ENCODE assay signal across 9 cellular contexts in genomic region chr4:25970241-25970675, GRCh38. TPM values are rescaled to one million over a fixed set of nuclear protein-coding genes. Genes with fewer than 3 reads are reported as not detected.
A peak's percentile ranks its signal among the peaks of the same experiment; 100 is the strongest.
DNase-seq lines count a peak whose midpoint lies in the region; ATAC-seq and TF ChIP-seq lines count a peak whose summit lies in the region.
"Had no signal": no experiment of that assay in that cellular context is flagged by ENCODE, and none has a peak within 500 bp of the region (broad histone marks: within the 10 kb centered on the region; RNA-seq: fewer than 3 reads in every experiment).

No MANE protein-coding gene starts in this region.

- in situ Hi-C loops in mammary epithelial cell (cut with MboI; ENCODE audit: low sequenced_read_pairs in 2 of 2): no loop called here

- H3K27ac ChIP-seq in SK-N-MC (peak overlapping the region; percentile 62; the same call in 1 of the 2 replicates), uterus (no peak overlapping the region), mammary epithelial cell (ENCODE audit: insufficient read depth, low read depth, low read length) (no peak overlapping the region)

- peaks cover 0 to 6% of the 10 kb centered on the region in 2 donors for H3K4me1 ChIP-seq in uterus
- H3K4me1 ChIP-seq in mammary epithelial cell (ENCODE audit: insufficient read depth, low read length): no peaks in the 10 kb centered on the region

- peak overlapping the region; percentile 12 to 88 (median 70) for H3K27ac Mint-ChIP-seq in CD14-positive monocyte

- H2AFZ ChIP-seq in mammary epithelial cell (ENCODE audit: low read depth, low read length): no peak overlapping the region

- no peak overlapping the region for H3K4me2 ChIP-seq in mammary epithelial cell (ENCODE audit: insufficient read depth, low read depth, low read length)

- peaks cover 1 to 9% (median 5%) of the 10 kb centered on the region in 3 donors for H3K27me3 Mint-ChIP-seq in CD14-positive monocyte (ENCODE audit: low read depth in 3 of 3)

- no peak overlapping the region for H3K4me3 ChIP-seq in SK-N-MC
- no peak overlapping the region for H3K4me3 ChIP-seq in uterus
- no peak overlapping the region for H3K4me3 ChIP-seq in mammary epithelial cell (replicated peaks in 1 of 3; ENCODE audit: insufficient read depth in 1 of 3, low read depth in 2 of 3, low read length in 3 of 3)

- intact Hi-C loops in CD14-positive monocyte (cut with micrococcal nuclease): no loop called here
- intact Hi-C loops in left colon (cut with DNase I, micrococcal nuclease): no loop called here
- intact Hi-C loops in uterus (cut with DNase I; ENCODE audit: low total_unique reads): no loop called here
- intact Hi-C loops in posterior vena cava (cut with DNase I): no loop called here
- intact Hi-C loops in mammary epithelial cell (cut with micrococcal nuclease): no loop called here

- no peaks in the 10 kb centered on the region for H3K36me3 Mint-ChIP-seq in CD14-positive monocyte

- H3K9ac ChIP-seq in SK-N-MC (ENCODE audit: insufficient read length): no peak overlapping the region
- H3K9ac ChIP-seq in mammary epithelial cell (ENCODE audit: insufficient read depth, low read length): no peak overlapping the region

- no peak for TF ChIP-seq CTCF in CD14-positive monocyte (IDR thresholded peaks at IDR 0.05)
- TF ChIP-seq CTCF in uterus (IDR thresholded peaks at IDR 0.05): no peak
- TF ChIP-seq CTCF in mammary epithelial cell (conservative IDR thresholded peaks at IDR 0.05 in 1 of 2, IDR thresholded peaks at IDR 0.05 in 1 of 2; ENCODE audit: extremely low read depth in 1 of 2, insufficient read depth in 1 of 2, low read depth in 1 of 2, low read length in 2 of 2): no peak

- no TSS peak for BruUV-seq in mammary epithelial cell (replicated peaks; lab: Mats Ljungman, UMichigan)

- H3K9me3 ChIP-seq in SK-N-MC (ENCODE audit: low read depth, low read length) (no peaks in the 10 kb centered on the region), uterus (no peaks in the 10 kb centered on the region), mammary epithelial cell (replicated peaks; ENCODE audit: insufficient read depth, low read length) (no peaks in the 10 kb centered on the region)

- H3K4me1 Mint-ChIP-seq in CD14-positive monocyte: peaks cover 42% of the 10 kb centered on the region

- no peak for DNase-seq in CD14-positive monocyte (ENCODE audit: low spot score)
- no peak for DNase-seq in SK-N-MC (ENCODE audit: low read depth, low spot score)
- peak; percentile 24 to 44 for DNase-seq in left colon
- DNase-seq in uterus: no peak
- no peak for DNase-seq in NCI-H187 treated with DMSO at 0.1 percent for 48 hours (lab: John Stamatoyannopoulos, UW)
- DNase-seq in posterior vena cava (ENCODE audit: low spot score): no peak
- DNase-seq in mammary epithelial cell: no peak
- DNase-seq: NCI-H1694 treated with DMSO at 0.1 percent for 48 hours had no signal

- H3K9me3 Mint-ChIP-seq in CD14-positive monocyte: peaks cover 0 to 2% (median 0%) of the 10 kb centered on the region in 7 donors

- peak overlapping the region; percentile 48 to 83 for H3K4me3 Mint-ChIP-seq in CD14-positive monocyte

- CTCF ChIA-PET in mammary epithelial cell (lab: Charles Lee; ENCODE audit: low non-redundant PET): interaction anchor here (0.6 kb wide), 1 partner anchor 25 kb away, joined by 5 read pairs; no protein-coding TSS in a partner anchor

- dilution Hi-C loops in mammary epithelial cell (cut with HindIII; ENCODE audit: low sequenced_read_pairs): no loop called here

- H3K27me3 ChIP-seq in uterus: no peaks in the 10 kb centered on the region
- peaks cover 2% of the 10 kb centered on the region for H3K27me3 ChIP-seq in mammary epithelial cell (ENCODE audit: insufficient read depth, low read length)

- ATAC-seq in GM21786 (IDR thresholded peaks at IDR 0.05; ENCODE audit: unreplicated experiment) (peak; percentile 82), left colon (peak; percentile 64)

- H4K20me1 ChIP-seq in mammary epithelial cell (ENCODE audit: insufficient read depth, low read length): no peaks in the 10 kb centered on the region

- no peaks in the 10 kb centered on the region for H3K79me2 ChIP-seq in mammary epithelial cell (ENCODE audit: insufficient read depth, low read length)

- no peaks in the 10 kb centered on the region for H3K36me3 ChIP-seq in SK-N-MC (ENCODE audit: insufficient read depth, low read length)
- H3K36me3 ChIP-seq in uterus: no peaks in the 10 kb centered on the region
- H3K36me3 ChIP-seq in mammary epithelial cell (ENCODE audit: insufficient read depth, low read length): no peaks in the 10 kb centered on the region

- WGBS in mammary epithelial cell (ENCODE audit: low coverage, missing lambda C conversion rate): 66% methylated on average over 8 of the region's 11 CpGs

- no peak for TF ChIP-seq POLR2A in uterus (IDR thresholded peaks at IDR 0.05)

RNA-seq across cellular contexts. Expression of gene SMIM20, which starts 56.2 kb away (rescaled TPM):
- 10 to 100 TPM; 33.7 to 38.1 TPM for polyA plus RNA-seq in CD14-positive monocyte
- 10 to 100 TPM; 31.6 to 31.8 TPM for total RNA-seq in left colon
- total RNA-seq in uterus: 100 to 1,000 TPM in 1 of 4 donors, 10 to 100 TPM in 3; 22.7 to 208 (median 32.4) TPM
- total RNA-seq in posterior vena cava: 10 to 100 TPM; 19.5 to 22.8 TPM
- 10 to 100 TPM; 17.3 to 19.7 TPM for total RNA-seq in mammary epithelial cell
- polyA plus RNA-seq in mammary epithelial cell: 12.8 TPM
- not detected for polyA minus RNA-seq in mammary epithelial cell

Comparison
In these comparisons a context has a peak if more than half of its experiments do, and no peak if none do; other contexts are left out.
1. DNase-seq: peak in left colon (2 of 2); none in CD14-positive monocyte (single experiment), SK-N-MC (single experiment), uterus (0 of 2), NCI-H187 treated with DMSO at 0.1 percent for 48 hours (single experiment), posterior vena cava (single experiment) and mammary epithelial cell (single experiment).